8 cellular contexts compared by ENCODE assay signal in genomic region chr9:70411141-70411929, GRCh38. TPM values are rescaled to one million over a fixed set of nuclear protein-coding genes. Genes with fewer than 3 reads are reported as not detected.
DNase-seq lines count a peak whose midpoint lies in the region; ATAC-seq, FAIRE-seq and TF ChIP-seq lines count a peak whose summit lies in the region.

No MANE protein-coding gene starts in this region.

- FAIRE-seq in GM19239 (lab: Jason Lieb, UNC): no peak

- intact Hi-C loops in left ventricle myocardium superior (cut with micrococcal nuclease): loop anchor here (5.0 to 10.0 kb wide), 2 partner anchors 71 to 183 kb away; no protein-coding TSS in a partner anchor

- peak overlapping the region; percentile 99 for H3K4me3 ChIP-seq in retinal pigment epithelial cell (ENCODE audit: low read length)

- TF ChIP-seq CTCF in retinal pigment epithelial cell (conservative IDR thresholded peaks at IDR 0.05; ENCODE audit: low read depth, low read length): no peak

- peak overlapping the region; percentile 99 for H3K27ac ChIP-seq in adipose tissue (ENCODE audit: low read depth, low read length)

- peak; percentile 58 for DNase-seq in D341Med (ENCODE audit: low spot score)
- DNase-seq in left ventricle myocardium superior: peak; percentile 77
- DNase-seq in retinal pigment epithelial cell (ENCODE audit: low read depth): no peak
- no peak for DNase-seq in GM19239 (ENCODE audit: insufficient read length, low spot score)
- no peak for DNase-seq in NCI-H345 (lab: John Stamatoyannopoulos, UW)

- ATAC-seq in left ventricle myocardium superior: peak; percentile 35
- no peak for ATAC-seq in HG03159 (IDR thresholded peaks at IDR 0.05; ENCODE audit: unreplicated experiment)

- WGBS in adipose tissue, 3 donors: 14 to 21% (median 16%) methylated on average over 15 of the region's 15 CpGs

TF ChIP-seq in PFSK-1, 5 proteins besides CTCF, POLR2A, EP300 and RAD21:
- TF ChIP-seq TAF1 (IDR thresholded peaks at IDR 0.05; ENCODE audit: borderline replicate concordance, insufficient read depth, low read length) (no peak), POLR2AphosphoS5 (IDR thresholded peaks at IDR 0.05; ENCODE audit: low read depth, low read length) (peak; percentile 35; the same call in 1 of the 2 replicates), FOXP2 (optimal IDR thresholded peaks at IDR 0.05; ENCODE audit: borderline replicate concordance, extremely low read depth, extremely low read length, insufficient read depth) (no peak)

RNA-seq across cellular contexts. Expression of gene KLF9, which starts 3.1 kb away (rescaled TPM):
- 12.6 TPM for polyA plus RNA-seq in PFSK-1 (2012; ENCODE audit: insufficient read length, low read depth)
- polyA plus RNA-seq in adipose tissue: 100 to 1,000 TPM in 1 of 3 donors, 10 to 100 TPM in 2; 23.1 to 115 (median 48.5) TPM
- total RNA-seq in left ventricle myocardium superior: 54.9 TPM

Comparison
In these comparisons a context has a peak if more than half of its experiments do, and no peak if none do; other contexts are left out.
1. DNase-seq: peak in D341Med (single experiment) and left ventricle myocardium superior (single experiment); none in retinal pigment epithelial cell (single experiment), GM19239 (single experiment) and NCI-H345 (single experiment).